Comparison of ENCODE assay signal across 8 cellular contexts in genomic region chr2:64768426-64769033, GRCh38.
DNase-seq lines count a peak whose midpoint lies in the region; ATAC-seq lines count a peak whose summit lies in the region.

No MANE protein-coding gene starts in this region.

- H3K27ac ChIP-seq in temporal lobe (ENCODE audit: low read depth, low read length) = peak overlapping the region; percentile 97

- peak; percentile 2 for ATAC-seq in Right ventricle myocardium superior (ENCODE audit: poor library complexity)
- ATAC-seq in Right ventricle myocardium inferior = no peak

- H3K4me1 Mint-ChIP-seq in activated T-helper 2 cell treated with anti-CD3 and anti-CD28 coated beads, Interferon-gamma antibody, Interleukin-2, Interleukin-4, amounts not matched to agents 10 μg/mL and 5 μg/mL and 100 μg/mL, durations not matched to agents 14 hours and 24 hours and 36 hours (ENCODE audit: low read depth) = peaks cover 48% of the 10 kb centered on the region
- H3K4me1 Mint-ChIP-seq in immature natural killer cell = peaks cover 17 to 23% of the 10 kb centered on the region in 2 donors

- peak overlapping the region; percentile 75 for H3K4me3 Mint-ChIP-seq in activated T-helper 2 cell treated with anti-CD3 and anti-CD28 coated beads, Interferon-gamma antibody, Interleukin-2, Interleukin-4, amounts not matched to agents 10 μg/mL and 5 μg/mL and 100 μg/mL, durations not matched to agents 14 hours and 24 hours and 36 hours (ENCODE audit: low read depth)
- peak overlapping the region; percentile 82 to 95 (median 91) for H3K4me3 Mint-ChIP-seq in immature natural killer cell

- H3K27me3 Mint-ChIP-seq in activated T-helper 2 cell treated with anti-CD3 and anti-CD28 coated beads, Interferon-gamma antibody, Interleukin-2, Interleukin-4, amounts not matched to agents 10 μg/mL and 5 μg/mL and 100 μg/mL, durations not matched to agents 14 hours and 24 hours and 36 hours (ENCODE audit: low read depth) = peaks cover 6% of the 10 kb centered on the region
- peaks cover 0 to 8% (median 8%) of the 10 kb centered on the region in 3 donors for H3K27me3 Mint-ChIP-seq in immature natural killer cell (ENCODE audit: low read depth in 3 of 3)

- no peaks in the 10 kb centered on the region for H3K36me3 Mint-ChIP-seq in activated T-helper 2 cell treated with anti-CD3 and anti-CD28 coated beads, Interferon-gamma antibody, Interleukin-2, Interleukin-4, amounts not matched to agents 10 μg/mL and 5 μg/mL and 100 μg/mL, durations not matched to agents 14 hours and 24 hours and 36 hours (ENCODE audit: low read depth)
- no peaks in the 10 kb centered on the region for H3K36me3 Mint-ChIP-seq in immature natural killer cell

- intact Hi-C loops in Right ventricle myocardium superior (cut with DNase I) (loop anchor here (5.0 kb wide), 2 partner anchors 89 to 116 kb away; partner anchors contain the start of gene SERTAD2), Right ventricle myocardium inferior (cut with DNase I) (loop anchor here (1.0 to 5.0 kb wide), 3 partner anchors 64 to 116 kb away; partner anchors contain the start of gene SERTAD2)
- intact Hi-C loops in activated T-helper 2 cell treated with anti-CD3 and anti-CD28 coated beads, Interferon-gamma antibody, Interleukin-2, Interleukin-4, amounts not matched to agents 10 μg/mL and 5 μg/mL and 100 μg/mL, durations not matched to agents 14 hours and 24 hours and 36 hours (cut with micrococcal nuclease) = loop anchor here (2.0 to 5.0 kb wide), 2 partner anchors 94 to 246 kb away; partner anchors contain the start of gene AFTPH

- H3K9me3 Mint-ChIP-seq in activated T-helper 2 cell treated with anti-CD3 and anti-CD28 coated beads, Interferon-gamma antibody, Interleukin-2, Interleukin-4, amounts not matched to agents 10 μg/mL and 5 μg/mL and 100 μg/mL, durations not matched to agents 14 hours and 24 hours and 36 hours = peaks cover 3% of the 10 kb centered on the region
- H3K9me3 Mint-ChIP-seq in immature natural killer cell = peaks cover 0 to 1% (median 0%) of the 10 kb centered on the region in 6 donors

- H3K27ac Mint-ChIP-seq in activated T-helper 2 cell treated with anti-CD3 and anti-CD28 coated beads, Interferon-gamma antibody, Interleukin-2, Interleukin-4, amounts not matched to agents 10 μg/mL and 5 μg/mL and 100 μg/mL, durations not matched to agents 14 hours and 24 hours and 36 hours = peak overlapping the region; percentile 89
- peak overlapping the region in 5 of 6 donors; percentile 31 to 86 (median 69) for H3K27ac Mint-ChIP-seq in immature natural killer cell

- DNase-seq in Right ventricle myocardium superior (no peak), Right ventricle myocardium inferior (ENCODE audit: missing footprints) (no peak), immature natural killer cell (no peak), DMS53 treated with DMSO at 0.1 percent for 48 hours (lab: John Stamatoyannopoulos, UW; ENCODE audit: unreplicated experiment) (no peak), medulla oblongata (ENCODE audit: extremely low spot score) (no peak), hepatic stellate cell (ENCODE audit: low spot score) (no peak)
- no peak for DNase-seq in activated T-helper 2 cell treated with anti-CD3 and anti-CD28 coated beads, Interferon-gamma antibody, Interleukin-2, Interleukin-4, amounts not matched to agents 10 μg/mL and 5 μg/mL and 100 μg/mL, durations not matched to agents 14 hours and 24 hours and 36 hours (ENCODE audit: low spot score)
